Comparison of ENCODE assay signal across 17 cellular contexts in the genomic region with DNA sequence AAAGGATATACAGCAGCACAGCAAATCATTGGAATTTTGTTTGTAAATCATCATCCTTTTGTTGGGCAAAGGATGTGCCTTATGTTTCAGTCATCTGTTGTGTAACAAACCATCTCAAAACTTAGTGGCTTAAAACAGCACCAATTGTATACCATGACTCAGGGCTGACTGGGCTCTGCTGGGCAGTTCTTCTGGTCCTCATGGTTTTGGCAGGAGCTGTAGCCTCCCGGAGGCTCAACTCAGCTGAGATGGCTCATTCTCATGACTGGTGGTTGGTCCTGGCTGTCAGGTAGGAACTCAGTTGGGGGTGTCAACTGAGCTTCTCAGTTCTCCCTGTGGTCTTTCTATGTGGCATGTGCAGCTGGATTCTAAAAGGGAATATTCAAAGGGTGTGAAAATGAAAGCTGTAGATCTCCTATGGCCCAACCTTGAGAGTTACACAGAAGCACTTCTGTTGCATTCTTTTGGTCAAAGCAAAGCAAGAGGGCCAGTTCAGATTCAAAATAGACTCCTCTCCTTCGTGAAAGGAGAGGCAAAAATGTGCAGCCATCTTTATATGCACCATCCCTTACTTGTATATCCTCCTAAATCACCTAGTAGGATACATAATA. TPM values are rescaled to one million over a fixed set of nuclear protein-coding genes. Genes with fewer than 3 reads are reported as not detected.
DNase-seq lines count a peak whose midpoint lies in the region; ATAC-seq, FAIRE-seq and TF ChIP-seq lines count a peak whose summit lies in the region.
"Had no signal": no experiment of that assay in that cellular context is flagged by ENCODE, and none has a peak within 500 bp of the region (broad histone marks: within the 10 kb centered on the region; RNA-seq: fewer than 3 reads in every experiment).

No MANE protein-coding gene starts in this region.

- ATAC-seq in A549 (no peak), PC-3 (no peak), esophagus mucosa (peak; percentile 78), HG02981 (IDR thresholded peaks at IDR 0.05; ENCODE audit: unreplicated experiment) (no peak)
- ATAC-seq: Panc1, Right ventricle myocardium inferior had no signal

- H3K36me3 ChIP-seq in HEK293 (ENCODE audit: control insufficient read depth in 2 of 2, insufficient read depth in 1 of 2, low read length in 2 of 2) (no peaks in the 10 kb centered on the region), PC-3 (ENCODE audit: low read depth, low read length) (no peaks in the 10 kb centered on the region)
- H3K36me3 ChIP-seq: HAP-1 had no signal

- no peaks in the 10 kb centered on the region for H3K27me3 ChIP-seq in PC-3 (ENCODE audit: low read length)

- no peaks in the 10 kb centered on the region for H3K9me2 ChIP-seq in PC-3 (replicated peaks; ENCODE audit: low read length)

- H3K27ac ChIP-seq in A549 (no peak overlapping the region), HEK293 (ENCODE audit: extremely low read depth, low read depth, low read length) (no peak overlapping the region), PC-3 (ENCODE audit: low read length) (no peak overlapping the region)
- H3K27ac ChIP-seq: C4-2B had no signal

- H3K4me1 ChIP-seq in A549 (peaks cover under 1% of the 10 kb centered on the region; the same call in 1 of the 3 replicates), HEK293 (ENCODE audit: control insufficient read depth, insufficient read depth, low read length) (no peaks in the 10 kb centered on the region), PC-3 (ENCODE audit: insufficient read depth, low read length) (no peaks in the 10 kb centered on the region)
- H3K4me1 ChIP-seq: HAP-1 had no signal

- POLR2A ChIA-PET in A549 (lab: Yijun Ruan, JAX) (no interaction called here), HEK293 (lab: Yijun Ruan, JAX) (no interaction called here), PC-3 (lab: Charles Lee; ENCODE audit: unreplicated experiment) (no interaction called here)

- no peaks in the 10 kb centered on the region for H3F3A ChIP-seq in PC-3 (ENCODE audit: low read length, unreplicated experiment)

- intact Hi-C loops in PC-3 (cut with micrococcal nuclease): no loop called here

- 51% methylated on average over 2 of the region's 2 CpGs for whole genome bisulfite sequencing in A549 (ENCODE audit: missing lambda C conversion rate)

- H3K4me2 ChIP-seq in A549 (no peak overlapping the region), PC-3 (ENCODE audit: low read length) (no peak overlapping the region)

- TF ChIP-seq EP300 in A549 (IDR thresholded peaks at IDR 0.05): no peak

- no peak for TF ChIP-seq POLR2A in A549 (IDR thresholded peaks at IDR 0.05; ENCODE audit: low read length)

- no peak overlapping the region for H2AFZ ChIP-seq in PC-3 (ENCODE audit: low read length)

- no peak overlapping the region for H3K9ac ChIP-seq in PC-3 (ENCODE audit: low read length)

- BruUV-seq in PC-3 (replicated peaks; lab: Mats Ljungman, UMichigan): no TSS peak

- peaks cover 26% of the 10 kb centered on the region; the same call in 2 of the 3 replicates for H3K9me3 ChIP-seq in A549
- H3K9me3 ChIP-seq in HEK293 (ENCODE audit: control insufficient read depth, insufficient read depth, low read depth, low read length): no peaks in the 10 kb centered on the region
- H3K9me3 ChIP-seq in PC-3 (ENCODE audit: low read length): 0 out of 2 replicates have a peak, but pooled peaks cover 4% of the 10 kb centered on the region
- H3K9me3 ChIP-seq: HAP-1 had no signal

- TF ChIP-seq CTCF in A549 (IDR thresholded peaks at IDR 0.05) (no peak), HEK293 (tag by site-specific recombination; IDR thresholded peaks at IDR 0.05) (no peak), PC-3 (conservative IDR thresholded peaks at IDR 0.05; ENCODE audit: low read depth, low read length) (no peak)

- no peaks in the 10 kb centered on the region for H4K20me1 ChIP-seq in PC-3 (ENCODE audit: low read length)

- CTCF ChIA-PET in A549 (lab: Yijun Ruan, JAX) (interaction anchor here (0.6 to 1.1 kb wide), 2 partner anchors 10 to 345 kb away, joined by 3 read pairs; no protein-coding TSS in a partner anchor), HEK293 (lab: Yijun Ruan, JAX) (no interaction called here), PC-3 (lab: Charles Lee) (no interaction called here)

- H3K79me2 ChIP-seq in PC-3 (ENCODE audit: low read length): no peaks in the 10 kb centered on the region

- H3K4me3 ChIP-seq in A549 (no peak overlapping the region), HEK293 (ENCODE audit: low read depth, low read length) (no peak overlapping the region), PC-3 (ENCODE audit: low read length) (no peak overlapping the region)
- H3K4me3 ChIP-seq: HAP-1 had no signal

- DNase-seq in A549 (ENCODE audit: low read depth in 1 of 2, low spot score in 1 of 2) (no peak), PC-3 (peak; percentile 24), NCI-H1694 (lab: John Stamatoyannopoulos, UW) (no peak), NCI-H2171 treated with DMSO at 0.1 percent for 48 hours (lab: John Stamatoyannopoulos, UW) (no peak)
- DNase-seq: MV-4-11, NCI-H1417, NCI-H2029, NCI-H2171, NCI-H510A, NCI-H82 had no signal

- no peak for TF ChIP-seq RAD21 in A549 (conservative IDR thresholded peaks at IDR 0.05 in 1 of 2, IDR thresholded peaks at IDR 0.05 in 1 of 2)

- no peak for FAIRE-seq in A549 (lab: Jason Lieb, UNC)

TF ChIP-seq in A549, 52 proteins besides CTCF, POLR2A, EP300 and RAD21:
- TF ChIP-seq ESRRA (IDR thresholded peaks at IDR 0.05; ENCODE audit: borderline replicate concordance, low read length) (no peak), FOSL2 (IDR thresholded peaks at IDR 0.05) (no peak), FOSL2 (CRISPR knock-in tag; IDR thresholded peaks at IDR 0.05) (0 out of 2 replicates have a peak, but pooled peaks have one; percentile 3)
- TF ChIP-seq, protein P1, sequence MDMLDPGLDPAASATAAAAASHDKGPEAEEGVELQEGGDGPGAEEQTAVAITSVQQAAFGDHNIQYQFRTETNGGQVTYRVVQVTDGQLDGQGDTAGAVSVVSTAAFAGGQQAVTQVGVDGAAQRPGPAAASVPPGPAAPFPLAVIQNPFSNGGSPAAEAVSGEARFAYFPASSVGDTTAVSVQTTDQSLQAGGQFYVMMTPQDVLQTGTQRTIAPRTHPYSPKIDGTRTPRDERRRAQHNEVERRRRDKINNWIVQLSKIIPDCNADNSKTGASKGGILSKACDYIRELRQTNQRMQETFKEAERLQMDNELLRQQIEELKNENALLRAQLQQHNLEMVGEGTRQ (IDR thresholded peaks at IDR 0.05): no peak

TF ChIP-seq in HEK293, 187 proteins besides CTCF, POLR2A, EP300 and RAD21:
- TF ChIP-seq ZNF211 (tag by site-specific recombination; IDR thresholded peaks at IDR 0.05; ENCODE audit: low read depth): 0 out of 2 replicates have a peak, but pooled peaks have one; percentile 33
- TF ChIP-seq KLF8 (tag by site-specific recombination; IDR thresholded peaks at IDR 0.05): no peak
- TF ChIP-seq SETDB1 (IDR thresholded peaks at IDR 0.05; ENCODE audit: insufficient read length, low read length): peak; percentile 44
- no peak for TF ChIP-seq ZNF626 (tag by site-specific recombination; IDR thresholded peaks at IDR 0.05)
- TF ChIP-seq ZNF549 (tag by site-specific recombination; IDR thresholded peaks at IDR 0.05): peak; percentile 77
TF ChIP-seq in HEK293: peak in this region for 3.

RNA-seq across cellular contexts. Expression of a gene that starts 39.1 kb away (rescaled TPM):
- polyA plus RNA-seq in A549 (2011; rRNA removed): 49.1 and 50.0 TPM in 2 replicates
- polyA plus RNA-seq in A549 (2012; cell fraction: cytosol; rRNA removed): 7.1 and 9.7 TPM in 2 replicates
- polyA plus RNA-seq in A549 (2012; cell fraction: nucleus; rRNA removed): 5.3 and 6.8 TPM in 2 replicates
- 8.4 to 11.4 TPM (median 10.5 TPM) in 3 replicates for polyA plus RNA-seq in A549 (2017; fragmentation: RNase III; extraction: RNeasy Plus Mini Kit Qiagen cat#74134 plus additional on column Dnase treatment)
- polyA minus RNA-seq in A549 (2011; rRNA and poly(A)+ RNA removed): 104 and 110 TPM in 2 replicates
- total RNA-seq in PC-3 (2014; rRNA removed): 26.2 and 37.0 TPM in 2 replicates
- 38.5 TPM for total RNA-seq in esophagus mucosa
